ENCODE assay signal across 13 cellular contexts in the genomic region with DNA sequence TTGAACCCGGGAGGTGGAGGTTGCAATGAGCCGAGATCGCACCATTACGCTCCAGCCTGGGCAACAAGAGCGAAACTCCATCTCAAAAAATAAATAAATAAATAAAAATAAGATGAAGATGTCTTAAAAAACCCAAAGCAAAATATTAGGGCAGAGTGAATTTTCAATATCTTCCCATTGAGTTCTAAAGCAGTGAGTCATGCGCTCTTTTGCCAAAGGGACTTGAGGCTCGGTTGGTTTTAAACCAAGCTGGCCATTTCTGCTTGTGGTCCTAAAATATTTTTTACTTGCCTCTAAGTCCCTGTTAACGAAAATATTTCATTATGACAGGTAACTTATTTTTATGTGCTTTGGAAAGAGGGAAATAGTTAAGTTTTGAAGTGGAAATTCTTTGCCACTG. TPM values are rescaled to one million over a fixed set of nuclear protein-coding genes. Genes with fewer than 3 reads are reported as not detected.
DNase-seq lines count a peak whose midpoint lies in the region; ATAC-seq and TF ChIP-seq lines count a peak whose summit lies in the region.
"Had no signal": no experiment of that assay in that cellular context is flagged by ENCODE, and none has a peak within 500 bp of the region (broad histone marks: within the 10 kb centered on the region; RNA-seq: fewer than 3 reads in every experiment).

No MANE protein-coding gene starts in this region.

- no peak overlapping the region for H3K4me2 ChIP-seq in PC-3 (ENCODE audit: low read length)

- intact Hi-C loops in PC-3 (cut with micrococcal nuclease): loop anchor here (5.0 to 10.0 kb wide), 2 partner anchors 34 to 57 kb away; no protein-coding TSS in a partner anchor
- intact Hi-C loops in activated CD4-positive, alpha-beta T cell treated with anti-CD3 and anti-CD28 coated beads for 36 hours (cut with DNase I, micrococcal nuclease): no loop called here

- no peak overlapping the region for H3K4me3 ChIP-seq in CD8-positive, alpha-beta memory T cell (ENCODE audit: low read length)
- H3K4me3 ChIP-seq in PC-3 (ENCODE audit: low read length) (no peak overlapping the region), endodermal cell (ENCODE audit: low read length) (no peak overlapping the region)
- H3K4me3 ChIP-seq: lower lobe of right lung, tibial artery had no signal

- peak overlapping the region in 1 of 8 donors; percentile 93 for H3K27ac Mint-ChIP-seq in CD8-positive, alpha-beta memory T cell
- H3K27ac Mint-ChIP-seq in endodermal cell (no peak overlapping the region), osteocyte (ENCODE audit: unreplicated experiment) (peak overlapping the region; percentile 33)
- no peak overlapping the region for H3K27ac Mint-ChIP-seq in activated CD4-positive, alpha-beta T cell treated with anti-CD3 and anti-CD28 coated beads for 36 hours
- H3K27ac Mint-ChIP-seq: T-helper 1 cell treated with Interleukin-12 subunit alpha and Interleukin-12 subunit beta and Interleukin-4 antibody, amounts not matched to agents 30 μg/mL and 1 μg/mL, for 36 hours had no signal

- H3F3A ChIP-seq in PC-3 (ENCODE audit: low read length, unreplicated experiment): no peaks in the 10 kb centered on the region

- no peaks in the 10 kb centered on the region for H3K9me2 ChIP-seq in PC-3 (replicated peaks; ENCODE audit: low read length)

- TF ChIP-seq CTCF in PC-3 (conservative IDR thresholded peaks at IDR 0.05; ENCODE audit: low read depth, low read length) (no peak), endodermal cell (conservative IDR thresholded peaks at IDR 0.05) (no peak), osteocyte (IDR thresholded peaks at IDR 0.05) (no peak)

- POLR2A ChIA-PET in CD8-positive, alpha-beta memory T cell (lab: Charles Lee): no interaction called here
- POLR2A ChIA-PET in PC-3 (lab: Charles Lee; ENCODE audit: unreplicated experiment): no interaction called here
- POLR2A ChIA-PET in activated CD4-positive, alpha-beta T cell treated with anti-CD3 and anti-CD28 coated beads for 36 hours (lab: Charles Lee): no interaction called here

- WGBS in endodermal cell (ENCODE audit: insufficient coverage in 1 of 2, insufficient read length in 1 of 2), 2 experiments: 93 to 94% methylated on average over 2 to 6 of the region's 8 CpGs

- H3K27me3 ChIP-seq in CD8-positive, alpha-beta memory T cell (ENCODE audit: insufficient read depth, low read length, poor library complexity, severe bottlenecking): no peaks in the 10 kb centered on the region
- H3K27me3 ChIP-seq in PC-3 (ENCODE audit: low read length): no peaks in the 10 kb centered on the region
- H3K27me3 ChIP-seq in endodermal cell (ENCODE audit: control insufficient read depth, insufficient read depth, low read length, poor library complexity, severe bottlenecking): no peaks in the 10 kb centered on the region
- H3K27me3 ChIP-seq: tibial artery had no signal

- no TSS peak for BruUV-seq in PC-3 (replicated peaks; lab: Mats Ljungman, UMichigan)

- H3K9ac ChIP-seq in PC-3 (ENCODE audit: low read length) (no peak overlapping the region), endodermal cell (ENCODE audit: extremely low read depth, low read length, poor library complexity, severe bottlenecking) (no peak overlapping the region)

- H3K9me3 Mint-ChIP-seq in CD8-positive, alpha-beta memory T cell: no peaks in the 10 kb centered on the region
- H3K9me3 Mint-ChIP-seq in endodermal cell: peaks cover 3% of the 10 kb centered on the region
- H3K9me3 Mint-ChIP-seq in osteocyte (ENCODE audit: unreplicated experiment): no peaks in the 10 kb centered on the region
- no peaks in the 10 kb centered on the region for H3K9me3 Mint-ChIP-seq in activated CD4-positive, alpha-beta T cell treated with anti-CD3 and anti-CD28 coated beads for 36 hours (ENCODE audit: low read depth)
- H3K9me3 Mint-ChIP-seq: T-helper 1 cell treated with Interleukin-12 subunit alpha and Interleukin-12 subunit beta and Interleukin-4 antibody, amounts not matched to agents 30 μg/mL and 1 μg/mL, for 36 hours had no signal

- H3K4me1 ChIP-seq in CD8-positive, alpha-beta memory T cell (ENCODE audit: insufficient read depth, low read length): peaks cover 65% of the 10 kb centered on the region
- H3K4me1 ChIP-seq in PC-3 (ENCODE audit: insufficient read depth, low read length) (peaks cover 47% of the 10 kb centered on the region), endodermal cell (ENCODE audit: control insufficient read depth, insufficient read depth, low read length) (peaks cover 2% of the 10 kb centered on the region)

- no peak overlapping the region for H2AFZ ChIP-seq in PC-3 (ENCODE audit: low read length)

- no peak overlapping the region for H3K27ac ChIP-seq in CD8-positive, alpha-beta memory T cell (ENCODE audit: low read depth, low read length)
- H3K27ac ChIP-seq in PC-3 (ENCODE audit: low read length) (no peak overlapping the region), endodermal cell (ENCODE audit: low read depth, low read length) (no peak overlapping the region)
- H3K27ac ChIP-seq: lower lobe of right lung had no signal

- DNase-seq in CD8-positive, alpha-beta memory T cell: no peak
- DNase-seq in PC-3 (peak; percentile 37), endodermal cell (peak; percentile 21), osteocyte (ENCODE audit: extremely low spot score, unreplicated experiment) (no peak), NCI-H2196 treated with DMSO at 0.1 percent for 48 hours (lab: John Stamatoyannopoulos, UW; ENCODE audit: unreplicated experiment) (no peak), germinal center (ENCODE audit: low spot score) (no peak)
- no peak for DNase-seq in activated CD4-positive, alpha-beta T cell treated with anti-CD3 and anti-CD28 coated beads for 1 hour
- DNase-seq in activated CD4-positive, alpha-beta T cell treated with anti-CD3 and anti-CD28 coated beads for 36 hours: no peak
- DNase-seq: DMS 273 treated with DMSO at 0.1 percent for 48 hours, lower lobe of right lung, NCI-H1105, tibial artery had no signal

- H4K20me1 ChIP-seq in PC-3 (ENCODE audit: low read length): peaks cover 66% of the 10 kb centered on the region

- CTCF ChIA-PET in CD8-positive, alpha-beta memory T cell (lab: Charles Lee): no interaction called here
- CTCF ChIA-PET in PC-3 (lab: Charles Lee): no interaction called here
- CTCF ChIA-PET in activated CD4-positive, alpha-beta T cell treated with anti-CD3 and anti-CD28 coated beads for 36 hours (lab: Charles Lee): no interaction called here

- H3K27me3 Mint-ChIP-seq in CD8-positive, alpha-beta memory T cell: no peaks in the 10 kb centered on the region
- no peaks in the 10 kb centered on the region for H3K27me3 Mint-ChIP-seq in endodermal cell (ENCODE audit: insufficient read depth)
- no peaks in the 10 kb centered on the region for H3K27me3 Mint-ChIP-seq in osteocyte (ENCODE audit: unreplicated experiment)
- H3K27me3 Mint-ChIP-seq in activated CD4-positive, alpha-beta T cell treated with anti-CD3 and anti-CD28 coated beads for 36 hours: no peaks in the 10 kb centered on the region

- H3K36me3 ChIP-seq in CD8-positive, alpha-beta memory T cell (ENCODE audit: insufficient read depth, low read length): no peaks in the 10 kb centered on the region
- no peaks in the 10 kb centered on the region for H3K36me3 ChIP-seq in PC-3 (ENCODE audit: low read depth, low read length)
- peaks cover 3% of the 10 kb centered on the region for H3K36me3 ChIP-seq in endodermal cell (ENCODE audit: control insufficient read depth, insufficient read depth, low read length)
- H3K36me3 ChIP-seq: lower lobe of right lung, tibial artery had no signal

- peaks cover 0 to 20% (median 6%) of the 10 kb centered on the region in 3 donors for H3K36me3 Mint-ChIP-seq in CD8-positive, alpha-beta memory T cell
- H3K36me3 Mint-ChIP-seq in endodermal cell (ENCODE audit: low read depth) (peaks cover 5% of the 10 kb centered on the region), osteocyte (ENCODE audit: unreplicated experiment) (no peaks in the 10 kb centered on the region)
- H3K36me3 Mint-ChIP-seq in activated CD4-positive, alpha-beta T cell treated with anti-CD3 and anti-CD28 coated beads for 36 hours (ENCODE audit: low read depth): peaks cover 13% of the 10 kb centered on the region

- peaks cover 60 to 81% (median 69%) of the 10 kb centered on the region in 3 donors for H3K4me1 Mint-ChIP-seq in CD8-positive, alpha-beta memory T cell
- H3K4me1 Mint-ChIP-seq in endodermal cell (peaks cover 41% of the 10 kb centered on the region), osteocyte (ENCODE audit: unreplicated experiment) (peaks cover 55% of the 10 kb centered on the region)
- peaks cover 58% of the 10 kb centered on the region for H3K4me1 Mint-ChIP-seq in activated CD4-positive, alpha-beta T cell treated with anti-CD3 and anti-CD28 coated beads for 36 hours

- peak overlapping the region in 4 of 7 donors; percentile 38 to 56 (median 54) for H3K4me3 Mint-ChIP-seq in CD8-positive, alpha-beta memory T cell
- no peak overlapping the region for H3K4me3 Mint-ChIP-seq in endodermal cell
- no peak overlapping the region for H3K4me3 Mint-ChIP-seq in osteocyte (ENCODE audit: unreplicated experiment)
- no peak overlapping the region for H3K4me3 Mint-ChIP-seq in activated CD4-positive, alpha-beta T cell treated with anti-CD3 and anti-CD28 coated beads for 36 hours
- H3K4me3 Mint-ChIP-seq: T-helper 1 cell treated with Interleukin-12 subunit alpha and Interleukin-12 subunit beta and Interleukin-4 antibody, amounts not matched to agents 30 μg/mL and 1 μg/mL, for 36 hours had no signal

- no peak for ATAC-seq in PC-3
- no peak for ATAC-seq in activated CD4-positive, alpha-beta T cell treated with anti-CD3 and anti-CD28 coated beads for 36 hours
- ATAC-seq: lower lobe of right lung had no signal

- H3K9me3 ChIP-seq in CD8-positive, alpha-beta memory T cell (ENCODE audit: low read length): no peaks in the 10 kb centered on the region
- H3K9me3 ChIP-seq in PC-3 (ENCODE audit: low read length) (no peaks in the 10 kb centered on the region), endodermal cell (ENCODE audit: control insufficient read depth, low read length) (no peaks in the 10 kb centered on the region)
- H3K9me3 ChIP-seq: lower lobe of right lung, tibial artery had no signal

- peaks cover 94% of the 10 kb centered on the region for H3K79me2 ChIP-seq in PC-3 (ENCODE audit: low read length)

RNA-seq across cellular contexts. Expression of a gene that starts 4.7 kb away (rescaled TPM):
- total RNA-seq in CD8-positive, alpha-beta memory T cell: 100 to 1,000 TPM; 159 to 168 TPM
- 13.2 TPM for polyA plus RNA-seq in CD8-positive, alpha-beta memory T cell
- 45.0 and 49.1 TPM in 2 replicates for total RNA-seq in PC-3 (2014; rRNA removed)
- 100 to 1,000 TPM; 157 to 200 TPM for total RNA-seq in endodermal cell
- 177 TPM for polyA plus RNA-seq in endodermal cell (2013, experiment 1 of 2)
- 172 TPM for polyA plus RNA-seq in endodermal cell (2013, experiment 2 of 2)
- total RNA-seq in osteocyte: 136 and 138 TPM in 2 replicates
- total RNA-seq in activated CD4-positive, alpha-beta T cell treated with anti-CD3 and anti-CD28 coated beads for 36 hours: 100 to 1,000 TPM; 163 to 167 TPM

Comparison
In these comparisons a context has a peak if more than half of its experiments do, and no peak if none do; other contexts are left out.
1. DNase-seq: peak in PC-3 (single experiment) and endodermal cell (single experiment); none in CD8-positive, alpha-beta memory T cell (0 of 5), osteocyte (single experiment), activated CD4-positive, alpha-beta T cell treated with anti-CD3 and anti-CD28 coated beads for 1 hour (single experiment), NCI-H2196 treated with DMSO at 0.1 percent for 48 hours (single experiment), activated CD4-positive, alpha-beta T cell treated with anti-CD3 and anti-CD28 coated beads for 36 hours (single experiment) and germinal center (single experiment).
2. H3K4me3 Mint-ChIP-seq: peak in CD8-positive, alpha-beta memory T cell (4 of 7); none in endodermal cell (single experiment), osteocyte (single experiment) and activated CD4-positive, alpha-beta T cell treated with anti-CD3 and anti-CD28 coated beads for 36 hours (single experiment).